In the genomic region with DNA sequence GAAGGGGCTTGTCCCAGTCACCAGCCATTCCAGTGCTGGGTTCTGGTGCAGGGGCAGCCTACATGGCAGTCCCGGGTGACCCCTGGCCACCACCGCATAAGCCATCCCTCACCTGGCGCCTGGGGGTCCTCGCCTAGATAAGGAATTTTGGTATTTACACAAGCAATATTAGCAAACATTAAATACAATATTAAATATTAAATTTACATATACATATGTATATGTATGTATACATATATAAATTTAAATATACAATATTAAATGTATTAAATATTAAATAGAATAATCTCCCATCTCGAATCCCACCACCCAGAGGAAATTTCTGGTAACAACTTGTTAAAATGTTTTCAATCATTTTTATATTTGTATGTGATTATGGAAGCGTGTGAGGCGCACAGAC, we compare ENCODE assay signal across 17 cellular contexts.
DNase-seq lines count a peak whose midpoint lies in the region; ATAC-seq and TF ChIP-seq lines count a peak whose summit lies in the region.
"Had no signal": no experiment of that assay in that cellular context is flagged by ENCODE, and none has a peak within 500 bp of the region (broad histone marks: within the 10 kb centered on the region; RNA-seq: fewer than 3 reads in every experiment).

No MANE protein-coding gene starts in this region.

- POLR2A ChIA-PET in WTC11 (lab: Charles Lee): no interaction called here

- H3K4me3 Mint-ChIP-seq in WTC11 (no peak overlapping the region), nephron progenitor cell (peak overlapping the region; percentile 8)
- H3K4me3 Mint-ChIP-seq: CD4-positive, alpha-beta memory T cell; HFFc6 had no signal

- no peaks in the 10 kb centered on the region for H3K27me3 ChIP-seq in psoas muscle (ENCODE audit: insufficient read depth in 3 of 3, low read length in 2 of 3)

- 88 to 91% (median 90%) methylated on average over 7 of the region's 7 CpGs for WGBS in psoas muscle, 3 donors

- DNase-seq in NCI-H146 (lab: John Stamatoyannopoulos, UW) (peak; percentile 17), NCI-H146 treated with DMSO at 0.1 percent for 48 hours (lab: John Stamatoyannopoulos, UW; ENCODE audit: unreplicated experiment) (no peak), WTC11 (ENCODE audit: low spot score) (no peak), nephron progenitor cell (no peak), psoas muscle (no peak), globus pallidus (ENCODE audit: low spot score) (no peak), activated gamma-delta T cell (lab: John Stamatoyannopoulos, UW) (no peak), GM19238 (ENCODE audit: insufficient read length, low spot score) (no peak)
- DNase-seq: 8988T; AML-193; CD4-positive, alpha-beta memory T cell; DND-41; GDM1; HCEC 1CT; HFFc6 had no signal

- intact Hi-C loops in psoas muscle (cut with DNase I): no loop called here

- CTCF ChIA-PET in WTC11 (lab: Charles Lee): no interaction called here

- H3K9me3 ChIP-seq in psoas muscle: no peaks in the 10 kb centered on the region

- TF ChIP-seq CTCF in WTC11 (IDR thresholded peaks at IDR 0.05): no peak
- no peak for TF ChIP-seq CTCF in nephron progenitor cell (IDR thresholded peaks at IDR 0.05)
- TF ChIP-seq CTCF in psoas muscle (IDR thresholded peaks at IDR 0.05): no peak

- H3K36me3 ChIP-seq in psoas muscle (ENCODE audit: insufficient read depth in 1 of 2, low read depth in 1 of 2): peaks cover 3 to 82% of the 10 kb centered on the region in 2 donors

- ATAC-seq in WTC11 (no peak), psoas muscle (no peak)
- ATAC-seq: HepG2 had no signal

- H3K4me1 Mint-ChIP-seq in WTC11: peaks cover 27% of the 10 kb centered on the region
- peaks cover 63% of the 10 kb centered on the region for H3K4me1 Mint-ChIP-seq in nephron progenitor cell
- H3K4me1 Mint-ChIP-seq: CD4-positive, alpha-beta memory T cell had no signal

- H3K27ac Mint-ChIP-seq in WTC11 (no peak overlapping the region), nephron progenitor cell (no peak overlapping the region)
- H3K27ac Mint-ChIP-seq: CD4-positive, alpha-beta memory T cell; HFFc6 had no signal

- H3K36me3 Mint-ChIP-seq in WTC11: no peaks in the 10 kb centered on the region
- no peaks in the 10 kb centered on the region for H3K36me3 Mint-ChIP-seq in nephron progenitor cell (ENCODE audit: low read depth)

- no peak overlapping the region for H3K4me3 ChIP-seq in psoas muscle

- H3K27me3 Mint-ChIP-seq in WTC11 (ENCODE audit: low read depth): no peaks in the 10 kb centered on the region
- H3K27me3 Mint-ChIP-seq in nephron progenitor cell (ENCODE audit: low read depth, poor library complexity): peaks cover 29% of the 10 kb centered on the region
- H3K27me3 Mint-ChIP-seq: CD4-positive, alpha-beta memory T cell had no signal

- H3K9me3 Mint-ChIP-seq in WTC11 (no peaks in the 10 kb centered on the region), nephron progenitor cell (no peaks in the 10 kb centered on the region)
- H3K9me3 Mint-ChIP-seq: HFFc6 had no signal

- no peaks in the 10 kb centered on the region for H3K4me1 ChIP-seq in psoas muscle

- H3K27ac ChIP-seq in psoas muscle: peak overlapping the region; percentile 16
- H3K27ac ChIP-seq: C4-2B had no signal

TF ChIP-seq in WTC11, 78 proteins besides CTCF, POLR2A, EP300 and RAD21:
- TF ChIP-seq HMGA2 (CRISPR knock-in tag; IDR thresholded peaks at IDR 0.05) (peak; percentile 93), CBFB (CRISPR knock-in tag; IDR thresholded peaks at IDR 0.05; ENCODE audit: low read depth) (no peak), ZNF219 (CRISPR knock-in tag; IDR thresholded peaks at IDR 0.05; ENCODE audit: borderline replicate concordance) (no peak), NR3C1 (CRISPR knock-in tag; conservative IDR thresholded peaks at IDR 0.05; ENCODE audit: low read depth) (no peak)
- TF ChIP-seq, protein P1, sequence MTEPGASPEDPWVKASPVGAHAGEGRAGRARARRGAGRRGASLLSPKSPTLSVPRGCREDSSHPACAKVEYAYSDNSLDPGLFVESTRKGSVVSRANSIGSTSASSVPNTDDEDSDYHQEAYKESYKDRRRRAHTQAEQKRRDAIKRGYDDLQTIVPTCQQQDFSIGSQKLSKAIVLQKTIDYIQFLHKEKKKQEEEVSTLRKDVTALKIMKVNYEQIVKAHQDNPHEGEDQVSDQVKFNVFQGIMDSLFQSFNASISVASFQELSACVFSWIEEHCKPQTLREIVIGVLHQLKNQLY (CRISPR knock-in tag; IDR thresholded peaks at IDR 0.05): no peak
- TF ChIP-seq, protein P2, sequence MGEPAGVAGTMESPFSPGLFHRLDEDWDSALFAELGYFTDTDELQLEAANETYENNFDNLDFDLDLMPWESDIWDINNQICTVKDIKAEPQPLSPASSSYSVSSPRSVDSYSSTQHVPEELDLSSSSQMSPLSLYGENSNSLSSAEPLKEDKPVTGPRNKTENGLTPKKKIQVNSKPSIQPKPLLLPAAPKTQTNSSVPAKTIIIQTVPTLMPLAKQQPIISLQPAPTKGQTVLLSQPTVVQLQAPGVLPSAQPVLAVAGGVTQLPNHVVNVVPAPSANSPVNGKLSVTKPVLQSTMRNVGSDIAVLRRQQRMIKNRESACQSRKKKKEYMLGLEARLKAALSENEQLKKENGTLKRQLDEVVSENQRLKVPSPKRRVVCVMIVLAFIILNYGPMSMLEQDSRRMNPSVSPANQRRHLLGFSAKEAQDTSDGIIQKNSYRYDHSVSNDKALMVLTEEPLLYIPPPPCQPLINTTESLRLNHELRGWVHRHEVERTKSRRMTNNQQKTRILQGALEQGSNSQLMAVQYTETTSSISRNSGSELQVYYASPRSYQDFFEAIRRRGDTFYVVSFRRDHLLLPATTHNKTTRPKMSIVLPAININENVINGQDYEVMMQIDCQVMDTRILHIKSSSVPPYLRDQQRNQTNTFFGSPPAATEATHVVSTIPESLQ (CRISPR knock-in tag; IDR thresholded peaks at IDR 0.05): no peak
TF ChIP-seq in WTC11: peak in this region for 1.
